In genomic region chr9:37283730-37284235, GRCh38 we compare ENCODE assay signal across 10 cellular contexts.
A peak's percentile ranks its signal among the peaks of the same experiment; 100 is the strongest.
DNase-seq lines count a peak whose midpoint lies in the region; ATAC-seq and TF ChIP-seq lines count a peak whose summit lies in the region.
"Had no signal": no experiment of that assay in that cellular context is flagged by ENCODE, and none has a peak within 500 bp of the region (broad histone marks: within the 10 kb centered on the region; RNA-seq: fewer than 3 reads in every experiment).

No MANE protein-coding gene starts in this region.

- CTCF ChIA-PET in WTC11 (lab: Charles Lee), result no interaction called here
- CTCF ChIA-PET in activated CD4-positive, alpha-beta T cell treated with anti-CD3 and anti-CD28 coated beads, Interleukin-2, amount 10 ng/mL, durations not matched to agents 7 days and 5 days (lab: Charles Lee), result interaction anchor here (0.6 to 1.6 kb wide), 3 partner anchors 17 to 75 kb away, joined by 3 to 6 read pairs (median 4); no protein-coding TSS in a partner anchor

- 0 out of 2 replicates have a peak overlapping the region, but pooled peaks have one; percentile 2 for H3K4me3 Mint-ChIP-seq in WTC11
- no peak overlapping the region for H3K4me3 Mint-ChIP-seq in activated CD4-positive, alpha-beta T cell treated with anti-CD3 and anti-CD28 coated beads, Interleukin-2, amount 10 ng/mL, durations not matched to agents 7 days and 5 days

- no peak for TF ChIP-seq POLR2A in erythroblast (IDR thresholded peaks at IDR 0.05; ENCODE audit: low read length)

- POLR2A ChIA-PET in WTC11 (lab: Charles Lee), result interaction anchor here (0.6 kb wide), 1 partner anchor 201 kb away, joined by 3 read pairs; no protein-coding TSS in a partner anchor
- POLR2A ChIA-PET in activated CD4-positive, alpha-beta T cell treated with anti-CD3 and anti-CD28 coated beads, Interleukin-2, amount 10 ng/mL, durations not matched to agents 7 days and 5 days (lab: Charles Lee), result no interaction called here

- TF ChIP-seq CTCF in WTC11 (IDR thresholded peaks at IDR 0.05), result no peak

- no peaks in the 10 kb centered on the region for H3K36me3 Mint-ChIP-seq in WTC11
- peaks cover 8% of the 10 kb centered on the region for H3K36me3 Mint-ChIP-seq in activated CD4-positive, alpha-beta T cell treated with anti-CD3 and anti-CD28 coated beads, Interleukin-2, amount 10 ng/mL, durations not matched to agents 7 days and 5 days (ENCODE audit: low read depth)

- peak; percentile 87 for DNase-seq in Caki2 (ENCODE audit: low read depth)
- no peak for DNase-seq in WTC11 (ENCODE audit: low spot score)
- peak; percentile 40 to 68 for DNase-seq in lung microvascular endothelial cell (ENCODE audit: low read depth in 2 of 2)
- no peak for DNase-seq in NCI-H2107 treated with DMSO at 0.1 percent for 48 hours (lab: John Stamatoyannopoulos, UW; ENCODE audit: unreplicated experiment)
- no peak for DNase-seq in erythroblast (lab: John Stamatoyannopoulos, UW)
- DNase-seq in activated CD4-positive, alpha-beta T cell treated with anti-CD3 and anti-CD28 coated beads, Interleukin-2, amount 10 ng/mL, durations not matched to agents 7 days and 5 days, result no peak
- no peak for DNase-seq in NOMO-1 treated with dmso at 0.1 percent for 144 hours (lab: John Stamatoyannopoulos, UW; ENCODE audit: unreplicated experiment)
- DNase-seq: activated gamma-delta T cell, NCI-H2227 treated with DMSO at 0.1 percent for 48 hours had no signal

- peak overlapping the region; percentile 72 for H3K27ac Mint-ChIP-seq in WTC11
- H3K27ac Mint-ChIP-seq in activated CD4-positive, alpha-beta T cell treated with anti-CD3 and anti-CD28 coated beads, Interleukin-2, amount 10 ng/mL, durations not matched to agents 7 days and 5 days, result no peak overlapping the region

- no peaks in the 10 kb centered on the region for H3K27me3 Mint-ChIP-seq in WTC11 (ENCODE audit: low read depth)
- no peaks in the 10 kb centered on the region for H3K27me3 Mint-ChIP-seq in activated CD4-positive, alpha-beta T cell treated with anti-CD3 and anti-CD28 coated beads, Interleukin-2, amount 10 ng/mL, durations not matched to agents 7 days and 5 days

- no peaks in the 10 kb centered on the region for H3K9me3 Mint-ChIP-seq in WTC11
- H3K9me3 Mint-ChIP-seq in activated CD4-positive, alpha-beta T cell treated with anti-CD3 and anti-CD28 coated beads, Interleukin-2, amount 10 ng/mL, durations not matched to agents 7 days and 5 days, result peaks cover 4% of the 10 kb centered on the region

- ATAC-seq in GM21737 (IDR thresholded peaks at IDR 0.05; ENCODE audit: unreplicated experiment) (peak; percentile 49), WTC11 (peak; percentile 64)

- in situ Hi-C loops in Caki2 (cut with HindIII; ENCODE audit: low pct_unique_long_range_greater_than_20kb, low sequenced_read_pairs), result no loop called here

- peaks cover 20% of the 10 kb centered on the region for H3K4me1 Mint-ChIP-seq in WTC11
- peaks cover 8% of the 10 kb centered on the region for H3K4me1 Mint-ChIP-seq in activated CD4-positive, alpha-beta T cell treated with anti-CD3 and anti-CD28 coated beads, Interleukin-2, amount 10 ng/mL, durations not matched to agents 7 days and 5 days

TF ChIP-seq in WTC11, 78 proteins besides CTCF, POLR2A, EP300 and RAD21:
- TF ChIP-seq FOXP1 (CRISPR knock-in tag; IDR thresholded peaks at IDR 0.05; ENCODE audit: borderline replicate concordance) (no peak), ZNF121 (CRISPR knock-in tag; IDR thresholded peaks at IDR 0.05) (no peak)

Comparison
In these comparisons a context has a peak if more than half of its experiments do, and no peak if none do; other contexts are left out.
1. DNase-seq: peak in Caki2 (single experiment) and lung microvascular endothelial cell (2 of 2); none in WTC11 (single experiment), NCI-H2107 treated with DMSO at 0.1 percent for 48 hours (single experiment), erythroblast (0 of 2), activated CD4-positive, alpha-beta T cell treated with anti-CD3 and anti-CD28 coated beads, Interleukin-2, amount 10 ng/mL, durations not matched to agents 7 days and 5 days (single experiment) and NOMO-1 treated with dmso at 0.1 percent for 144 hours (single experiment).